9 cellular contexts compared by ENCODE assay signal in genomic region chr1:237736372-237737029, GRCh38.
A peak's percentile ranks its signal among the peaks of the same experiment; 100 is the strongest.
DNase-seq lines count a peak whose midpoint lies in the region; ATAC-seq and TF ChIP-seq lines count a peak whose summit lies in the region.
"Had no signal": no experiment of that assay in that cellular context is flagged by ENCODE, and none has a peak within 500 bp of the region (broad histone marks: within the 10 kb centered on the region; RNA-seq: fewer than 3 reads in every experiment).

No MANE protein-coding gene starts in this region.

- DNase-seq in SK-MEL-5 (ENCODE audit: low read depth, low spot score) (peak; percentile 41), Right ventricle myocardium superior (no peak), HCEC 1CT (no peak), tibial artery (no peak)
- DNase-seq in stimulated activated CD4-positive, alpha-beta T cell treated with anti-CD3 and anti-CD28 coated beads, Interleukin-12 subunit alpha, Interleukin-12 subunit beta, amount 100 ng/mL, for 4 hours: no peak

- H3K27me3 ChIP-seq in tibial artery: no peaks in the 10 kb centered on the region

- H3K27ac ChIP-seq in 22Rv1 (no peak overlapping the region), tibial artery (no peak overlapping the region)
- H3K27ac ChIP-seq: epithelial cell of prostate had no signal

- intact Hi-C loops in Right ventricle myocardium superior (cut with DNase I) (no loop called here), tibial artery (cut with DNase I; ENCODE audit: low total_unique reads) (no loop called here)

- H3K4me1 ChIP-seq in tibial artery: no peaks in the 10 kb centered on the region

- TF ChIP-seq CTCF in 22Rv1 (IDR thresholded peaks at IDR 0.05): peak; percentile 61
- TF ChIP-seq CTCF in tibial artery (IDR thresholded peaks at IDR 0.05): peak in 1 of 2 experiments; percentile 4

- peaks cover 0 to 19% (median 4%) of the 10 kb centered on the region in 3 donors for H3K36me3 ChIP-seq in tibial artery

- H3K9me3 ChIP-seq in tibial artery: no peaks in the 10 kb centered on the region

- in situ Hi-C loops in SK-MEL-5 (cut with HindIII; ENCODE audit: low pct_unique_long_range_greater_than_20kb, low sequenced_read_pairs): no loop called here

- H3K4me3 ChIP-seq in tibial artery: no peak overlapping the region

- ATAC-seq in GM18907 (IDR thresholded peaks at IDR 0.05; ENCODE audit: unreplicated experiment) (peak; percentile 67), Right ventricle myocardium superior (ENCODE audit: poor library complexity) (peak; percentile 13), HG02870 (IDR thresholded peaks at IDR 0.05; ENCODE audit: unreplicated experiment) (no peak)
